ENCODE assay signal across 25 cellular contexts in the genomic region with DNA sequence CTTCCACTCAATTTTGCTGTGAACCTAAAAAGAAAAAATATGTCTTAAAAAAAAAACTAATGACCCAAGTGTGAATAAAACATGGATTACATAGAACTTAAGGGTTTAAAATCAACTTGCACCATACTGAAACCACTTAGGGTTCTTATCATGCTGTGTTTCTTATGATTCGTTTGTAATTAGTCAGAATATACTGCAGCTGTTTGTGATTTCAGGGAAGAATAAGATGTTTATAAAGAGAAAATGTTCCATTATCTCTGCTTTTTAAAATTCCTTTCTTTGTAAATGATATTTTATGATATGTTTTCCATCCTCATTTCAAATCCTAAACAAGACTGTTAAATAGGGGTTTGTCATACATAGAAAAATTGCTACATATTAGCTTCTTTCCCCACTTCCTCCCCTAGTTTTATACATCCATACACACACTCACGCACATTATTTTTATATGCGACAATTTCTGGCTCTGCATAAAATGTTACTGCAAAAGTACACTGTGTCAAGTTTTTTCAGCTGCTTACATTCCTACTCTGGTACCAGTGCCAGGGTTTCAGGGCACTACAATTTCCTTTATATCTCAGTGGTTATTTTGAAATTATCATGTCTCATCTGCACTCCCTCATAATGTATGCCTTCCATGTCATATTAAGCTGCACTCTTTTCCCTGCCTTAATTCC.
"Had no signal": no experiment of that assay in that cellular context is flagged by ENCODE, and none has a peak within 500 bp of the region (broad histone marks: within the 10 kb centered on the region; RNA-seq: fewer than 3 reads in every experiment).

No MANE protein-coding gene starts in this region.

- H3K4me3 ChIP-seq: ascending aorta, cardiac muscle cell, Peyer's patch had no signal

- H3K36me3 ChIP-seq: ascending aorta, cardiac muscle cell, Peyer's patch had no signal

- H3K27me3 ChIP-seq: ascending aorta, Peyer's patch had no signal

- H3K4me1 ChIP-seq: ascending aorta, Peyer's patch had no signal

- DNase-seq: activated CD4-positive, alpha-beta T cell treated with anti-CD3 and anti-CD28 coated beads, Interleukin-2, amount 10 ng/mL, durations not matched to agents 24 days and 14 days; activated CD4-positive, alpha-beta T cell treated with anti-CD3 and anti-CD28 coated beads, Interleukin-2, amount 50 U/mL, for 4 hours; activated CD8-positive, alpha-beta T cell treated with anti-CD3 and anti-CD28 coated beads for 36 hours; activated gamma-delta T cell treated with Interleukin-2 at 50 U/mL for 16 hours; activated naive CD4-positive, alpha-beta T cell treated with anti-CD3 and anti-CD28 coated beads, Interleukin-2, amount 10 ng/mL, durations not matched to agents 7 days and 5 days; activated naive CD8-positive, alpha-beta T cell treated with anti-CD3 and anti-CD28 coated beads, Interleukin-2, amount 50 U/mL, for 24 hours; activated T-cell treated with anti-CD3 and anti-CD28 coated beads, Interleukin-2, amount 50 U/mL, for 4 hours; amniotic stem cell; Kasumi-1; KG1; MM.1S; MV-4-11; NCI-H1092; NCI-H1417 treated with DMSO at 0.1 percent for 48 hours; NCI-H187 treated with DMSO at 0.1 percent for 48 hours; NCI-H2081; NCI-H2171 treated with DMSO at 0.1 percent for 48 hours; NCI-H226; NCI-H524 treated with DMSO at 0.1 percent for 48 hours; Peyer's patch; SIG-M5 had no signal

- H3K9me3 ChIP-seq: ascending aorta, Peyer's patch had no signal

- H3K27ac ChIP-seq: ascending aorta, cardiac muscle cell, Peyer's patch, RWPE1 had no signal

- ATAC-seq: activated CD8-positive, alpha-beta T cell treated with anti-CD3 and anti-CD28 coated beads for 36 hours; activated naive CD8-positive, alpha-beta T cell treated with anti-CD3 and anti-CD28 coated beads, Interleukin-2, amount 50 U/mL, for 24 hours; activated T-cell treated with anti-CD3 and anti-CD28 coated beads, Interleukin-2, amount 50 U/mL, for 4 hours; Right ventricle myocardium inferior had no signal
